Comparison of ENCODE assay signal across 8 cellular contexts in the genomic region with DNA sequence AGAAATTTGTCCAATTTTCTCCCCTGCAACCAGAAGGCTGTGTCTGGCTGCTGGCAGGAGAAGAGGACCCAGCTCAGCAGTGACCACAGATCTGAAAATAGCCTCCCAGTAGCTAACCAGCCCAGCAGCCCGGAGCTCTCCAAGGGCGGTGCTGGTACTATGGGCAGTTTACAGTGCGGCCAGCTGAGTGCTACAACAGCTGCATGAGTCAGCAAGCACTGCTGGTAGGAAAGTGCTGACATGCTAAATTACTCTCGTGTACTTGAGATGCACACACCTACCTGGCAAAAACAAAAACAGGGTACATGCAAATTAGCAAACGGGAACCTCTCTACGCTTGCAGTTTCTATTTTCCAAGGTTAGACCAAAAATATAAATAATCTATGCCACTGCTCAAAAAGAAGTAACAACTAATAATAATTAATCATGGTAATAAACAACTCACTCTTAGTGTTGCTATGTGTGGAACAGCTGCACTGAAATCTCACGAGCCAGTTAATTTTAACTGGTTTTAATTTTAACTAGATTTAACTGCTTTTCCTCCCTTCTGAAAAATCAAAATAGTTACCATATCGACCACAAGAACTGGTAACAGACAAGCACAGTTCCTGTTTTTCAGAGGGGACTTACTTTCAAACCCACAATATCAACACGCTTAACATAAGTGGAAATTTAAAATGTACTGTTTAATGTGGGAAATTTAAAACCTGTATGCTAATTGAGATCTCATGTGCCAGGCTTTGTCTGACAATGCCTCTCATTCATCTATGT. TPM values are rescaled to one million over a fixed set of nuclear protein-coding genes. Genes with fewer than 3 reads are reported as not detected.
A peak's percentile ranks its signal among the peaks of the same experiment; 100 is the strongest.
DNase-seq lines count a peak whose midpoint lies in the region; ATAC-seq and FAIRE-seq lines count a peak whose summit lies in the region.

No MANE protein-coding gene starts in this region.

- no peak overlapping the region for H3K4ac ChIP-seq in mesenchymal stem cell (ENCODE audit: low read depth in 1 of 2, low read length in 2 of 2)

- H3K18ac ChIP-seq in mesenchymal stem cell (ENCODE audit: low read depth in 1 of 2, low read length in 2 of 2) = no peak overlapping the region

- WGBS in mesenchymal stem cell = 11% methylated on average over 8 of the region's 9 CpGs

- peak; percentile 87 for FAIRE-seq in GM18507 (lab: Jason Lieb, UNC)

- no peak overlapping the region for H3K23ac ChIP-seq in mesenchymal stem cell (ENCODE audit: low read length in 2 of 2)

- H2AFZ ChIP-seq in ACC112 (ENCODE audit: low read length, unreplicated experiment) (no peak overlapping the region), mesenchymal stem cell (ENCODE audit: low read depth, low read length) (no peak overlapping the region)

- H4K8ac ChIP-seq in mesenchymal stem cell (ENCODE audit: low read length) = no peak overlapping the region

- H3K27me3 ChIP-seq in ACC112 (ENCODE audit: insufficient read depth, low read length) (peaks cover 11% of the 10 kb centered on the region; the same call in 1 of the 2 replicates), endocrine pancreas (ENCODE audit: control insufficient read depth, insufficient read depth, low read length) (no peaks in the 10 kb centered on the region), mesenchymal stem cell (ENCODE audit: control insufficient read depth in 1 of 2, insufficient read depth in 1 of 2, low read length in 2 of 2) (peaks cover 0 to under 1% of the 10 kb centered on the region in 2 experiments)

- H3K4me3 Mint-ChIP-seq in activated CD4-positive, alpha-beta T cell treated with anti-CD3 and anti-CD28 coated beads, Interleukin-2, amount 10 ng/mL, durations not matched to agents 7 days and 5 days = peak overlapping the region; percentile 71

- no peaks in the 10 kb centered on the region for H3K79me1 ChIP-seq in mesenchymal stem cell (replicated peaks; ENCODE audit: low read length, poor library complexity, severe bottlenecking)

- H3K4me1 ChIP-seq in ACC112 (ENCODE audit: control insufficient read depth, insufficient read depth, low read length, unreplicated experiment) = peaks cover 17% of the 10 kb centered on the region
- peaks cover 17% of the 10 kb centered on the region for H3K4me1 ChIP-seq in endocrine pancreas (ENCODE audit: control insufficient read depth, insufficient read depth, low read length)
- peaks cover 5% of the 10 kb centered on the region for H3K4me1 ChIP-seq in mesenchymal stem cell (ENCODE audit: control insufficient read depth, insufficient read depth, low read depth, low read length)

- peak overlapping the region; percentile 62 for H3K4me2 ChIP-seq in mesenchymal stem cell (ENCODE audit: low read length, poor library complexity, severe bottlenecking)

- H2BK15ac ChIP-seq in mesenchymal stem cell (ENCODE audit: low read depth, poor library complexity, severe bottlenecking) = no peak overlapping the region

- H2BK12ac ChIP-seq in mesenchymal stem cell (ENCODE audit: low read length in 2 of 2) = no peak overlapping the region

- peaks cover 89% of the 10 kb centered on the region for H3K4me1 Mint-ChIP-seq in activated CD4-positive, alpha-beta T cell treated with anti-CD3 and anti-CD28 coated beads, Interleukin-2, amount 10 ng/mL, durations not matched to agents 7 days and 5 days

- H3K9ac ChIP-seq in endocrine pancreas (ENCODE audit: control insufficient read depth, insufficient read depth, low read length) = no peak overlapping the region
- H3K9ac ChIP-seq in mesenchymal stem cell (ENCODE audit: low read length) = peak overlapping the region; percentile 92

- DNase-seq in GM18507 (ENCODE audit: extremely low spot score, insufficient read length, low read depth) (no peak), NCI-H2196 treated with DMSO at 0.1 percent for 48 hours (lab: John Stamatoyannopoulos, UW; ENCODE audit: unreplicated experiment) (peak; percentile 69), mesenchymal stem cell (peak; percentile 96), stromal cell of bone marrow (ENCODE audit: low read depth) (peak; percentile 91)
- DNase-seq in activated CD4-positive, alpha-beta T cell treated with anti-CD3 and anti-CD28 coated beads, Interleukin-2, amount 10 ng/mL, durations not matched to agents 7 days and 5 days = peak; percentile 64

- no peak overlapping the region for H2BK120ac ChIP-seq in mesenchymal stem cell (ENCODE audit: low read depth, low read length)

- H3K4me3 ChIP-seq in ACC112 (ENCODE audit: low read depth, low read length) (peak overlapping the region; percentile 71), endocrine pancreas (ENCODE audit: control insufficient read depth, insufficient read depth, low read length) (peak overlapping the region; percentile 62), mesenchymal stem cell (ENCODE audit: insufficient read depth in 1 of 2, low read depth in 1 of 2, low read length in 2 of 2) (peak overlapping the region in 1 of 2 experiments; percentile 71)

- H4K91ac ChIP-seq in mesenchymal stem cell (ENCODE audit: low read length) = no peak overlapping the region

- H3K36me3 ChIP-seq in ACC112 (ENCODE audit: insufficient read depth, low read length) = no peaks in the 10 kb centered on the region
- no peaks in the 10 kb centered on the region for H3K36me3 ChIP-seq in endocrine pancreas (ENCODE audit: control insufficient read depth, insufficient read depth, low read length)
- H3K36me3 ChIP-seq in mesenchymal stem cell (ENCODE audit: control insufficient read depth in 1 of 2, insufficient read depth in 2 of 2, low read depth in 1 of 2, low read length in 2 of 2) = no peaks in the 10 kb centered on the region

- H3K9me3 Mint-ChIP-seq in activated CD4-positive, alpha-beta T cell treated with anti-CD3 and anti-CD28 coated beads, Interleukin-2, amount 10 ng/mL, durations not matched to agents 7 days and 5 days = peaks cover 7% of the 10 kb centered on the region

- H3K27ac ChIP-seq in ACC112 (ENCODE audit: low read depth, low read length) (peak overlapping the region; percentile 78), mesenchymal stem cell (ENCODE audit: low read length, poor library complexity, severe bottlenecking) (peak overlapping the region; percentile 84)

- H3K27ac Mint-ChIP-seq in activated CD4-positive, alpha-beta T cell treated with anti-CD3 and anti-CD28 coated beads, Interleukin-2, amount 10 ng/mL, durations not matched to agents 7 days and 5 days = peak overlapping the region; percentile 92

- POLR2A ChIA-PET in activated CD4-positive, alpha-beta T cell treated with anti-CD3 and anti-CD28 coated beads, Interleukin-2, amount 10 ng/mL, durations not matched to agents 7 days and 5 days (lab: Charles Lee) = interaction anchor here (0.6 to 0.8 kb wide), 2 partner anchors 67 to 205 kb away, joined by 3 to 4 read pairs; no protein-coding TSS in a partner anchor

- H3K9me3 ChIP-seq in endocrine pancreas (ENCODE audit: control insufficient read depth, low read length) (no peaks in the 10 kb centered on the region), mesenchymal stem cell (ENCODE audit: control insufficient read depth, low read length) (peaks cover 3% of the 10 kb centered on the region)

- H3K79me2 ChIP-seq in ACC112 (ENCODE audit: control insufficient read depth, insufficient read depth, low read length, unreplicated experiment) = no peaks in the 10 kb centered on the region

- H2AK5ac ChIP-seq in mesenchymal stem cell (ENCODE audit: low read length, severe bottlenecking) = no peak overlapping the region

- no peaks in the 10 kb centered on the region for H3K27me3 Mint-ChIP-seq in activated CD4-positive, alpha-beta T cell treated with anti-CD3 and anti-CD28 coated beads, Interleukin-2, amount 10 ng/mL, durations not matched to agents 7 days and 5 days

- peak; percentile 74 for ATAC-seq in HG02938 (IDR thresholded peaks at IDR 0.05; ENCODE audit: unreplicated experiment)

- no peak overlapping the region for H2BK5ac ChIP-seq in mesenchymal stem cell (ENCODE audit: low read depth, low read length, poor library complexity, severe bottlenecking)

- H3K14ac ChIP-seq in mesenchymal stem cell (ENCODE audit: low read length in 2 of 2) = no peak overlapping the region

- CTCF ChIA-PET in activated CD4-positive, alpha-beta T cell treated with anti-CD3 and anti-CD28 coated beads, Interleukin-2, amount 10 ng/mL, durations not matched to agents 7 days and 5 days (lab: Charles Lee) = interaction anchor here (0.8 to 5.7 kb wide), 13 partner anchors 10 to 329 kb away, joined by 3 to 68 read pairs (median 4); no protein-coding TSS in a partner anchor

- peaks cover 60% of the 10 kb centered on the region for H3K36me3 Mint-ChIP-seq in activated CD4-positive, alpha-beta T cell treated with anti-CD3 and anti-CD28 coated beads, Interleukin-2, amount 10 ng/mL, durations not matched to agents 7 days and 5 days (ENCODE audit: low read depth)

RNA-seq across cellular contexts. Expression of gene BACH2, which starts 10.8 kb away (rescaled TPM):
- total RNA-seq in activated CD4-positive, alpha-beta T cell treated with anti-CD3 and anti-CD28 coated beads, Interleukin-2, amount 10 ng/mL, durations not matched to agents 7 days and 5 days = 10 to 100 TPM; 59.4 to 61.6 TPM
- 0.25 TPM for polyA plus RNA-seq in mesenchymal stem cell (2013, experiment 1 of 2)
- 0.26 TPM for polyA plus RNA-seq in mesenchymal stem cell (2013, experiment 2 of 2)
